ENCODE assay signal across 8 cellular contexts in genomic region chr6:28136585-28137457, GRCh38. TPM values are rescaled to one million over a fixed set of nuclear protein-coding genes. Genes with fewer than 3 reads are reported as not detected.
DNase-seq lines count a peak whose midpoint lies in the region; ATAC-seq and TF ChIP-seq lines count a peak whose summit lies in the region.

No MANE protein-coding gene starts in this region.

- H3K27me3 ChIP-seq in brain microvascular endothelial cell (replicated peaks) (no peaks in the 10 kb centered on the region), gastrocnemius medialis (no peaks in the 10 kb centered on the region)

- TF ChIP-seq CTCF in brain microvascular endothelial cell (IDR thresholded peaks at IDR 0.05; ENCODE audit: low read depth, low read length, missing control alignments): peak; percentile 2
- TF ChIP-seq CTCF in gastrocnemius medialis (IDR thresholded peaks at IDR 0.05 in 4 of 5, conservative IDR thresholded peaks at IDR 0.05 in 1 of 5): no peak

- H3K36me3 ChIP-seq in brain microvascular endothelial cell (replicated peaks): peaks cover 4% of the 10 kb centered on the region
- no peaks in the 10 kb centered on the region for H3K36me3 ChIP-seq in gastrocnemius medialis

- TF ChIP-seq POLR2A in gastrocnemius medialis (IDR thresholded peaks at IDR 0.05): peak in 1 of 2 donors; percentile 31

- H3K4me1 ChIP-seq in gastrocnemius medialis: peaks cover 17 to 21% of the 10 kb centered on the region in 2 donors

- H3K9me3 ChIP-seq in gastrocnemius medialis: no peaks in the 10 kb centered on the region

- in situ Hi-C loops in brain microvascular endothelial cell (cut with HindIII; ENCODE audit: low pct_ligation_motif_present, low sequenced_read_pairs) (no loop called here), gastrocnemius medialis (cut with MboI; ENCODE audit: low sequenced_read_pairs in 4 of 4) (loop anchor here (10.0 to 25.0 kb wide), 4 partner anchors 52 to 218 kb away; partner anchors contain the start of genes ZSCAN26 (in 2 of the 4), NKAPL (in 1 of the 4), ZKSCAN4 (in 1 of the 4) and ZNF165 (in 1 of the 4))

- DNase-seq in NCI-H1417 (lab: John Stamatoyannopoulos, UW): peak; percentile 85 to 92 (median 89)
- no peak for DNase-seq in NCI-H1417 treated with DMSO at 0.1 percent for 48 hours (lab: John Stamatoyannopoulos, UW)
- peak; percentile 69 for DNase-seq in NCI-H2107 (lab: John Stamatoyannopoulos, UW)
- DNase-seq in UCSD-AML1 (lab: John Stamatoyannopoulos, UW; ENCODE audit: unreplicated experiment): peak; percentile 86
- DNase-seq in brain microvascular endothelial cell: peak; percentile 94
- DNase-seq in gastrocnemius medialis: peak; percentile 78 to 91

- H3K4me3 ChIP-seq in brain microvascular endothelial cell (ENCODE audit: low read depth, low read length): peak overlapping the region; percentile 68
- H3K4me3 ChIP-seq in iPS-11a (ENCODE audit: low read depth, low read length): peak overlapping the region; percentile 82
- peak overlapping the region; percentile 81 to 99 (median 98) for H3K4me3 ChIP-seq in gastrocnemius medialis

- intact Hi-C loops in gastrocnemius medialis (cut with DNase I; ENCODE audit: low total_unique reads): loop anchor here (2.0 to 5.0 kb wide), 5 partner anchors 35 to 665 kb away; partner anchors contain the start of genes ZNF165, ZNF184 and ZSCAN9

- peak overlapping the region; percentile 89 for H3K27ac ChIP-seq in brain microvascular endothelial cell
- peak overlapping the region; percentile 90 to 97 (median 92) for H3K27ac ChIP-seq in gastrocnemius medialis

- ATAC-seq in HG03045 (IDR thresholded peaks at IDR 0.05; ENCODE audit: unreplicated experiment) (peak; percentile 62), gastrocnemius medialis (peak; percentile 90 to 93)

RNA-seq across cellular contexts. Expression of gene ZKSCAN8, which starts 4.9 kb away (rescaled TPM):
- 10 to 100 TPM in 1 of 4 donors, 1 to 10 TPM in 3; 6.6 to 10.4 (median 8.9) TPM for total RNA-seq in gastrocnemius medialis

RNA-seq across cellular contexts. Expression of gene ZSCAN16, which starts 12.4 kb away (rescaled TPM):
- 1 to 10 TPM; 1.8 to 4.2 (median 3.4) TPM for total RNA-seq in gastrocnemius medialis

RNA-seq across cellular contexts. Expression of gene ZNF165, which starts 56.5 kb away (rescaled TPM):
- total RNA-seq in gastrocnemius medialis: under 1 TPM in 2 of 4 donors, not detected in 2; 0.55 to 0.61 TPM
